ENCODE assay signal across 18 cellular contexts in genomic region chr13:47908200-47908902, GRCh38.
A peak's percentile ranks its signal among the peaks of the same experiment; 100 is the strongest.
DNase-seq lines count a peak whose midpoint lies in the region; ATAC-seq and TF ChIP-seq lines count a peak whose summit lies in the region.
"Had no signal": no experiment of that assay in that cellular context is flagged by ENCODE, and none has a peak within 500 bp of the region (broad histone marks: within the 10 kb centered on the region; RNA-seq: fewer than 3 reads in every experiment).

No MANE protein-coding gene starts in this region.

- H3K9me3 ChIP-seq in suprapubic skin = no peaks in the 10 kb centered on the region
- H3K9me3 ChIP-seq: colonic mucosa, tibial artery had no signal

- in situ Hi-C loops in brain microvascular endothelial cell (cut with HindIII; ENCODE audit: low pct_ligation_motif_present, low sequenced_read_pairs) = no loop called here

- no peaks in the 10 kb centered on the region for H3K4me1 ChIP-seq in suprapubic skin
- H3K4me1 ChIP-seq: colonic mucosa, tibial artery had no signal

- H3K27ac ChIP-seq in brain microvascular endothelial cell (no peak overlapping the region), suprapubic skin (no peak overlapping the region)
- H3K27ac ChIP-seq: colonic mucosa, tibial artery had no signal

- H3K27me3 ChIP-seq in brain microvascular endothelial cell (replicated peaks) (no peaks in the 10 kb centered on the region), kidney epithelial cell (ENCODE audit: control insufficient read depth, insufficient read depth, low read length) (no peaks in the 10 kb centered on the region), suprapubic skin (no peaks in the 10 kb centered on the region)
- H3K27me3 ChIP-seq: colonic mucosa, tibial artery had no signal

- ATAC-seq in GM19023 (IDR thresholded peaks at IDR 0.05; ENCODE audit: unreplicated experiment) (no peak), HG03378 (IDR thresholded peaks at IDR 0.05; ENCODE audit: unreplicated experiment) (no peak)
- ATAC-seq: naive thymus-derived CD8-positive, alpha-beta T cell; stimulated activated naive B cell treated with anti-CD40 and anti-IgM and Interleukin-4, amounts not matched to agents 10 μg/mL and 1 μg/mL and 100 μg/mL, for 72 hours had no signal

- no peak for TF ChIP-seq EP300 in suprapubic skin (IDR thresholded peaks at IDR 0.05)

- 81% methylated on average over 12 of the region's 12 CpGs for WGBS in suprapubic skin

- peak; percentile 39 for DNase-seq in ELF-1 (ENCODE audit: low read depth, low spot score)
- DNase-seq in OCI-M1 (lab: John Stamatoyannopoulos, UW) = peak; percentile 65
- DNase-seq in brain microvascular endothelial cell = peak; percentile 82
- peak; percentile 25 for DNase-seq in kidney epithelial cell (ENCODE audit: low read depth)
- no peak for DNase-seq in NCI-H2107 (lab: John Stamatoyannopoulos, UW)
- no peak for DNase-seq in suprapubic skin (ENCODE audit: low spot score in 2 of 2)
- DNase-seq: activated CD4-positive, CD25-positive, alpha-beta regulatory T cell; amygdala; colonic mucosa; GF-D8; KG1; naive thymus-derived CD8-positive, alpha-beta T cell; NCI-H1417; Right ventricle myocardium superior; stimulated activated naive B cell treated with anti-CD40 and anti-IgM and Interleukin-4, amounts not matched to agents 10 μg/mL and 1 μg/mL and 100 μg/mL, for 72 hours; tibial artery had no signal

- no peak for TF ChIP-seq POLR2A in suprapubic skin (IDR thresholded peaks at IDR 0.05)

- H3K4me3 ChIP-seq in brain microvascular endothelial cell (ENCODE audit: low read depth, low read length) (no peak overlapping the region), kidney epithelial cell (ENCODE audit: low read depth, low read length) (no peak overlapping the region), suprapubic skin (no peak overlapping the region)
- H3K4me3 ChIP-seq: colonic mucosa, tibial artery had no signal

- TF ChIP-seq CTCF in brain microvascular endothelial cell (IDR thresholded peaks at IDR 0.05; ENCODE audit: low read depth, low read length, missing control alignments) (no peak), kidney epithelial cell (IDR thresholded peaks at IDR 0.05; ENCODE audit: insufficient read depth, low read length, poor library complexity, severe bottlenecking) (no peak), suprapubic skin (IDR thresholded peaks at IDR 0.05) (no peak)

- no peaks in the 10 kb centered on the region for H3K36me3 ChIP-seq in brain microvascular endothelial cell (replicated peaks)
- no peaks in the 10 kb centered on the region for H3K36me3 ChIP-seq in kidney epithelial cell (ENCODE audit: control insufficient read depth, insufficient read depth, low read length)
- peaks cover 3% of the 10 kb centered on the region for H3K36me3 ChIP-seq in suprapubic skin
- H3K36me3 ChIP-seq: colonic mucosa, tibial artery had no signal

Comparison
In these comparisons a context has a peak if more than half of its experiments do, and no peak if none do; other contexts are left out.
1. DNase-seq: peak in ELF-1 (single experiment), OCI-M1 (single experiment), brain microvascular endothelial cell (single experiment) and kidney epithelial cell (single experiment); none in NCI-H2107 (single experiment) and suprapubic skin (0 of 2).